In the genomic region with DNA sequence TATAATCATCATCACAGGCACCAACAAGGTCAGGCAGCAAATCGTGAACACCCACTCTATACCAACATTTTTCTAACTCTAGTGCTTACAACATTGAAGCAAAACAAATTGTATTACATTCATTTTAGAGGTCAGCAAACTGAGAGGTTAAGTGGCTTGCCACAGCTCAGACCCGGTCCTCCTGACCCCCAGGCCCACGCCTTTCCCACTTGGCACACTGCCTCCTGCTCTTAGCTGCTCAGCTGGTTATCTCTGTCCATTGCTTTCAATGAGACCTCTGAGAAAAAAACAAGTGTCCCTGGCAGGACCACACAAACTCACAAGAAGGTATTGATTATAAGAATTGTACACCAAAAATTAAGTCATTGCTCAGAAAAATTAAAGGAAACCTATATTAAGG, we compare ENCODE assay signal across 22 cellular contexts. TPM values are rescaled to one million over a fixed set of nuclear protein-coding genes. Genes with fewer than 3 reads are reported as not detected.
DNase-seq lines count a peak whose midpoint lies in the region; ATAC-seq, FAIRE-seq and TF ChIP-seq lines count a peak whose summit lies in the region.
"Had no signal": no experiment of that assay in that cellular context is flagged by ENCODE, and none has a peak within 500 bp of the region (broad histone marks: within the 10 kb centered on the region; RNA-seq: fewer than 3 reads in every experiment).

No MANE protein-coding gene starts in this region.

- TF ChIP-seq EP300 in K562 (IDR thresholded peaks at IDR 0.05; ENCODE audit: low read length): no peak

- WGBS in K562 (ENCODE audit: insufficient coverage, low coverage, missing lambda C conversion rate): 0% methylated on average over 3 of the region's 3 CpGs
- WGBS in thyroid gland, 2 donors: 8 to 16% methylated on average over 3 of the region's 3 CpGs

- peak; percentile 48 for DNase-seq in COLO829 (ENCODE audit: low spot score)
- DNase-seq in D721Med (ENCODE audit: insufficient read length, low spot score): no peak
- no peak for DNase-seq in K562 (ENCODE audit: extremely low read depth in 1 of 4, low spot score in 3 of 4)
- peak; percentile 5 to 12 for DNase-seq in thyroid gland
- no peak for DNase-seq in DMS 273 treated with DMSO at 0.1 percent for 48 hours (lab: John Stamatoyannopoulos, UW)
- DNase-seq: ACHN; BE2C; C1 segment of cervical spinal cord; Caco-2; CD4-positive, CD25-positive, alpha-beta regulatory T cell; CD8-positive, alpha-beta memory T cell; DMS53; DND-41; H9 had no signal

- no TSS peak for BruUV-seq in K562 (replicated peaks; lab: Mats Ljungman, UMichigan)

- TF ChIP-seq CTCF in D721Med (IDR thresholded peaks at IDR 0.05; ENCODE audit: insufficient read depth, missing control alignments) (no peak), K562 (IDR thresholded peaks at IDR 0.05 in 2 of 3, conservative IDR thresholded peaks at IDR 0.05 in 1 of 3; ENCODE audit: insufficient read depth in 2 of 3, low read depth in 1 of 3, low read length in 3 of 3) (no peak), thyroid gland (IDR thresholded peaks at IDR 0.05) (no peak)

- H3K9me1 ChIP-seq in K562 (ENCODE audit: control insufficient read depth, insufficient read depth, low read length): no peaks in the 10 kb centered on the region

- TF ChIP-seq POLR2A in K562 (conservative IDR thresholded peaks at IDR 0.05) (no peak), thyroid gland (IDR thresholded peaks at IDR 0.05) (no peak)

- ATAC-seq in K562 (no peak), HG03439 (IDR thresholded peaks at IDR 0.05; ENCODE audit: unreplicated experiment) (no peak)
- ATAC-seq: HepG2 had no signal

- intact Hi-C loops in K562 (cut with micrococcal nuclease) (no loop called here), thyroid gland (cut with DNase I) (no loop called here)

- H3K27ac ChIP-seq in K562 (ENCODE audit: extremely low read depth, low read depth, low read length) (no peak overlapping the region), thyroid gland (no peak overlapping the region)

- CTCF ChIA-PET in K562 (lab: Yijun Ruan, JAX; ENCODE audit: low intra/inter-chr PET ratio): no interaction called here

- POLR2A ChIA-PET in K562 (lab: Yijun Ruan, JAX): interaction anchor here (1.2 kb wide), 1 partner anchor 8 kb away, joined by 5 read pairs; no protein-coding TSS in a partner anchor

- H3K9ac ChIP-seq in K562 (ENCODE audit: insufficient read depth in 1 of 2, low read depth in 2 of 2, low read length in 2 of 2): no peak overlapping the region

- no peak for TF ChIP-seq RAD21 in K562 (CRISPR knock-in tag; conservative IDR thresholded peaks at IDR 0.05 in 1 of 2, IDR thresholded peaks at IDR 0.05 in 1 of 2)

- H3K79me2 ChIP-seq in K562 (ENCODE audit: control insufficient read depth, insufficient read depth, low read length): no peaks in the 10 kb centered on the region

- H2AFZ ChIP-seq in K562 (ENCODE audit: low read depth, low read length): no peak overlapping the region

- H3K9me3 ChIP-seq in K562 (replicated peaks; ENCODE audit: control insufficient read depth, insufficient read depth, low read depth, low read length): no peaks in the 10 kb centered on the region
- H3K9me3 ChIP-seq in thyroid gland: no peaks in the 10 kb centered on the region
- H3K9me3 ChIP-seq: BE2C, Caco-2 had no signal

- FAIRE-seq in D721Med (lab: Jason Lieb, UNC) (peak; percentile 21), K562 (lab: Jason Lieb, UNC) (peak; percentile 63)
- FAIRE-seq: A204.1, G401.6, GM12891, GM19239, H1, HepG2 had no signal

- no peak overlapping the region for H3K4me3 ChIP-seq in K562
- no peak overlapping the region for H3K4me3 ChIP-seq in thyroid gland (replicated peaks in 1 of 3)

- H4K20me1 ChIP-seq in K562 (replicated peaks; ENCODE audit: control insufficient read depth, insufficient read depth, low read length): no peaks in the 10 kb centered on the region

- H3K36me3 ChIP-seq in K562 (ENCODE audit: control insufficient read depth, insufficient read depth, low read length) (no peaks in the 10 kb centered on the region), thyroid gland (no peaks in the 10 kb centered on the region)
- H3K36me3 ChIP-seq: BE2C had no signal

- H3K27me3 ChIP-seq in K562 (ENCODE audit: control insufficient read depth in 2 of 2, insufficient read depth in 2 of 2, low read length in 2 of 2) (peaks cover under 1 to 7% of the 10 kb centered on the region in 2 experiments; a peak in 4 of 5 replicates), thyroid gland (no peaks in the 10 kb centered on the region)

- H3K4me1 ChIP-seq in K562 (replicated peaks in 1 of 2; ENCODE audit: control insufficient read depth in 2 of 2, insufficient read depth in 2 of 2, low read length in 2 of 2): no peaks in the 10 kb centered on the region
- H3K4me1 ChIP-seq in thyroid gland: peaks cover 0 to 8% of the 10 kb centered on the region in 2 donors
- H3K4me1 ChIP-seq: BE2C, Caco-2 had no signal

- in situ Hi-C loops in K562 (cut with MboI): loop anchor here (25.0 kb wide), 1 partner anchor 438 kb away; no protein-coding TSS in a partner anchor

- H3K4me2 ChIP-seq in K562 (ENCODE audit: insufficient read depth, low read length): no peak overlapping the region

TF ChIP-seq in K562, 482 proteins besides CTCF, POLR2A, EP300 and RAD21:
- TF ChIP-seq ZFPM2 (CRISPR knock-in tag; IDR thresholded peaks at IDR 0.05): no peak
- no peak for TF ChIP-seq ZNF586 (CRISPR knock-in tag; conservative IDR thresholded peaks at IDR 0.05)
- no peak for TF ChIP-seq KAT8 (IDR thresholded peaks at IDR 0.05; ENCODE audit: low read depth)
- no peak for TF ChIP-seq ZNF217 (CRISPR knock-in tag; IDR thresholded peaks at IDR 0.05)
- no peak for TF ChIP-seq ZNF146 (CRISPR knock-in tag; IDR thresholded peaks at IDR 0.05; ENCODE audit: unreplicated experiment)
- no peak for TF ChIP-seq TBL1XR1 (IDR thresholded peaks at IDR 0.05; ENCODE audit: low read length in 2 of 2)
- no peak for TF ChIP-seq ELF2 (CRISPR knock-in tag; IDR thresholded peaks at IDR 0.05)

RNA-seq across cellular contexts. Expression of a gene that starts 31.9 kb away (rescaled TPM):
- not detected in 2 replicates for total RNA-seq in K562 (2011; cell fraction: chromatin; rRNA removed; ENCODE audit: low replicate concordance)
- not detected in 2 replicates for total RNA-seq in K562 (2011; cell fraction: nucleolus; rRNA removed)
- not detected in 2 replicates for total RNA-seq in K562 (2011; cell fraction: nucleoplasm; rRNA removed)
- not detected in 2 replicates for total RNA-seq in K562 (2014; rRNA removed)
- total RNA-seq in K562 (2014; rRNA removed; fragmentation: Illumina TruSeq; extraction: Trizol): not detected in 2 replicates
- total RNA-seq in K562 (2015; rRNA removed; fragmentation: Illumina TruSeq; extraction: Trizol): not detected in 2 replicates
- not detected in 2 replicates for total RNA-seq in K562 (2021)
- not detected in 2 replicates for polyA plus RNA-seq in K562 (2011; rRNA removed)
- polyA plus RNA-seq in K562 (2011; cell fraction: cytosol; rRNA removed): not detected in 2 replicates
- polyA plus RNA-seq in K562 (2011; cell fraction: nucleus; rRNA removed): not detected in 2 replicates
- not detected in 2 replicates for polyA plus RNA-seq in K562 (2012)
- not detected in 2 replicates for polyA plus RNA-seq in K562 (2014; fragmentation: Illumina TruSeq; extraction: Trizol)
- not detected for polyA plus RNA-seq in K562 (2014; fragmentation: Nextera tagmentation; extraction: Ambion mirVana)
- polyA plus RNA-seq in K562 (2014; rRNA removed): not detected in 2 replicates
- not detected in 2 replicates for polyA minus RNA-seq in K562 (2011; rRNA and poly(A)+ RNA removed)
- polyA minus RNA-seq in K562 (2011; cell fraction: cytosol; rRNA and poly(A)+ RNA removed): not detected in 2 replicates
- not detected in 2 replicates for polyA minus RNA-seq in K562 (2011; cell fraction: nucleus; rRNA and poly(A)+ RNA removed)
- total RNA-seq in thyroid gland: under 1 TPM in 1 of 4 donors, not detected in 3; 0.27 TPM
- total RNA-seq: Caco-2; CD4-positive, CD25-positive, alpha-beta regulatory T cell; CD8-positive, alpha-beta memory T cell; H1; H9; HepG2 had no signal
- polyA plus RNA-seq: CD4-positive, CD25-positive, alpha-beta regulatory T cell; CD8-positive, alpha-beta memory T cell; HepG2; IgD-negative memory B cell had no signal

RNA-seq across cellular contexts. Expression of a gene that starts 55.3 kb away (rescaled TPM):
- total RNA-seq in K562 (2011; cell fraction: chromatin; rRNA removed; ENCODE audit: low replicate concordance): 35.8 and 55.6 TPM in 2 replicates
- 29.2 and 42.6 TPM in 2 replicates for total RNA-seq in K562 (2011; cell fraction: nucleolus; rRNA removed)
- 66.3 and 86.9 TPM in 2 replicates for total RNA-seq in K562 (2011; cell fraction: nucleoplasm; rRNA removed)
- total RNA-seq in K562 (2014; rRNA removed) (69.9 and 70.7 TPM in 2 replicates), K562 (2014; rRNA removed; fragmentation: Illumina TruSeq; extraction: Trizol) (92.8 and 95.1 TPM in 2 replicates), K562 (2015; rRNA removed; fragmentation: Illumina TruSeq; extraction: Trizol) (99.5 and 105 TPM in 2 replicates), K562 (2021) (77.0 and 82.0 TPM in 2 replicates), thyroid gland (100 to 1,000 TPM; 146 to 366 (median 307) TPM)
- polyA plus RNA-seq in K562 (2011; rRNA removed) (109 and 112 TPM in 2 replicates), K562 (2014; fragmentation: Illumina TruSeq; extraction: Trizol) (82.0 and 98.7 TPM in 2 replicates), K562 (2014; fragmentation: Nextera tagmentation; extraction: Ambion mirVana) (100 to 1,000 TPM; 255 to 287 TPM), K562 (2014; rRNA removed) (121 and 157 TPM in 2 replicates)
- 137 and 139 TPM in 2 replicates for polyA plus RNA-seq in K562 (2011; cell fraction: cytosol; rRNA removed)
- 105 and 159 TPM in 2 replicates for polyA plus RNA-seq in K562 (2011; cell fraction: nucleus; rRNA removed)
- 151 and 161 TPM in 2 replicates for polyA plus RNA-seq in K562 (2012)
- 30.3 and 34.9 TPM in 2 replicates for polyA minus RNA-seq in K562 (2011; rRNA and poly(A)+ RNA removed)
- 20.8 and 22.8 TPM in 2 replicates for polyA minus RNA-seq in K562 (2011; cell fraction: cytosol; rRNA and poly(A)+ RNA removed)
- polyA minus RNA-seq in K562 (2011; cell fraction: nucleus; rRNA and poly(A)+ RNA removed): 12.7 and 27.3 TPM in 2 replicates

Comparison
In these comparisons a context has a peak if more than half of its experiments do, and no peak if none do; other contexts are left out.
1. DNase-seq: peak in COLO829 (single experiment) and thyroid gland (2 of 2); none in D721Med (single experiment), K562 (0 of 4) and DMS 273 treated with DMSO at 0.1 percent for 48 hours (single experiment).